22 cellular contexts compared by ENCODE assay signal in the genomic region with DNA sequence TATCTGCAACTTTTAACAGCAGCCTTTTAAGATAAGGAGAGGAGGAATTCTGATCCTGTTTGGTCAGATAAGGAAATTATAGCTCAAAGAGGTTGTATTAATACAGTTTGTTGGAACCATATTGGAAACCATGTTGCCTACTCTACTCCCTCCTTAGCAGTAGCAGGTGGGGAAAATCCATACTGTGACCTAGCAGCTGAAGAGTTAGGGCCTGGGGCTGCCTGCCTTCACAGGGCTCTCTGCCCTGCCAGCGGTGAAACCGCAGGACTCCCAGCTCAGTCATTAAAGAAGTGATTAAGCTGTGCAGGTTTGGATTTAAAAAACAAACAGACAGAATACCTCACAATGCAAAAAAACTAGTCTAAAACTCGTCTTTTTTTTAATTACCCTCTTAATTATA. TPM values are rescaled to one million over a fixed set of nuclear protein-coding genes. Genes with fewer than 3 reads are reported as not detected.
DNase-seq lines count a peak whose midpoint lies in the region; FAIRE-seq and TF ChIP-seq lines count a peak whose summit lies in the region.
"Had no signal": no experiment of that assay in that cellular context is flagged by ENCODE, and none has a peak within 500 bp of the region (broad histone marks: within the 10 kb centered on the region; RNA-seq: fewer than 3 reads in every experiment).

No MANE protein-coding gene starts in this region.

- TF ChIP-seq CTCF in bronchial epithelial cell (IDR thresholded peaks at IDR 0.05; ENCODE audit: insufficient read depth, low read length, severe bottlenecking), result no peak
- TF ChIP-seq CTCF in hepatocyte (IDR thresholded peaks at IDR 0.05; ENCODE audit: poor library complexity), result no peak
- TF ChIP-seq CTCF in esophagus muscularis mucosa (IDR thresholded peaks at IDR 0.05), result no peak
- no peak for TF ChIP-seq CTCF in prostate gland (IDR thresholded peaks at IDR 0.05)

- peaks cover 14% of the 10 kb centered on the region for H3K79me2 ChIP-seq in hepatocyte

- H3K36me3 ChIP-seq in bronchial epithelial cell (ENCODE audit: control insufficient read depth, insufficient read depth, low read length), result peaks cover 15% of the 10 kb centered on the region
- H3K36me3 ChIP-seq in hepatocyte (replicated peaks; ENCODE audit: insufficient read depth, low read depth), result no peaks in the 10 kb centered on the region
- H3K36me3 ChIP-seq in esophagus muscularis mucosa, result peaks cover 60 to 98% (median 89%) of the 10 kb centered on the region in 4 donors
- H3K36me3 ChIP-seq in prostate gland, result peaks cover 10 to 21% of the 10 kb centered on the region in 2 donors

- H3K27ac ChIP-seq in hepatocyte (peak overlapping the region; percentile 5), esophagus muscularis mucosa (replicated peaks in 1 of 4) (no peak overlapping the region), prostate gland (no peak overlapping the region)

- DNase-seq in NCI-H82 (lab: John Stamatoyannopoulos, UW) (peak; percentile 42), NCI-H82 treated with DMSO at 0.1 percent for 48 hours (lab: John Stamatoyannopoulos, UW; ENCODE audit: unreplicated experiment) (no peak), NCI-H69 (lab: John Stamatoyannopoulos, UW) (peak; percentile 73), bronchial epithelial cell (ENCODE audit: low read depth) (peak; percentile 23), hepatocyte (ENCODE audit: low spot score) (no peak), esophagus muscularis mucosa (ENCODE audit: extremely low spot score) (no peak), prostate gland (ENCODE audit: low spot score) (no peak)
- no peak for DNase-seq in activated CD4-positive, alpha-beta T cell treated with anti-CD3 and anti-CD28 coated beads for 4 hours
- DNase-seq: 8988T; ACHN; BE2C; CD8-positive, alpha-beta memory T cell; DND-41; Kasumi-1; MV-4-11; NCI-H1105; NCI-H1436 treated with DMSO at 0.1 percent for 48 hours; NCI-H187 treated with DMSO at 0.1 percent for 48 hours; NCI-H446; SK-N-SH had no signal

- H3K4me3 ChIP-seq in bronchial epithelial cell (ENCODE audit: low read depth, low read length) (no peak overlapping the region), hepatocyte (no peak overlapping the region), esophagus muscularis mucosa (no peak overlapping the region), prostate gland (no peak overlapping the region)

- no peak overlapping the region for H3K4me2 ChIP-seq in hepatocyte
- H3K4me2 ChIP-seq: SK-N-SH had no signal

- WGBS in hepatocyte (ENCODE audit: low lambda C conversion rate, missing lambda C conversion rate), result 63% methylated on average over 3 of the region's 3 CpGs
- 89% methylated on average over 3 of the region's 3 CpGs for WGBS in esophagus muscularis mucosa
- WGBS in prostate gland, result 58% methylated on average over 3 of the region's 3 CpGs

- no peak for TF ChIP-seq EP300 in esophagus muscularis mucosa (IDR thresholded peaks at IDR 0.05)

- H3K9me2 ChIP-seq in hepatocyte (replicated peaks; ENCODE audit: insufficient read depth), result no peaks in the 10 kb centered on the region
- H3K9me2 ChIP-seq: SK-N-SH had no signal

- intact Hi-C loops in esophagus muscularis mucosa (cut with DNase I), result no loop called here
- intact Hi-C loops in prostate gland (cut with DNase I), result no loop called here

- peaks cover 7% of the 10 kb centered on the region for H4K20me1 ChIP-seq in hepatocyte (ENCODE audit: insufficient read depth, poor library complexity, severe bottlenecking)

- H3K9me3 ChIP-seq in hepatocyte (ENCODE audit: low read depth) (no peaks in the 10 kb centered on the region), esophagus muscularis mucosa (no peaks in the 10 kb centered on the region), prostate gland (no peaks in the 10 kb centered on the region)
- H3K9me3 ChIP-seq: BE2C, SK-N-SH had no signal

- no peaks in the 10 kb centered on the region for H3K27me3 ChIP-seq in bronchial epithelial cell (ENCODE audit: control insufficient read depth, insufficient read depth, low read length)
- H3K27me3 ChIP-seq in hepatocyte, result no peaks in the 10 kb centered on the region
- H3K27me3 ChIP-seq in esophagus muscularis mucosa, result no peaks in the 10 kb centered on the region
- H3K27me3 ChIP-seq in prostate gland (replicated peaks; ENCODE audit: insufficient read depth), result no peaks in the 10 kb centered on the region
- H3K27me3 ChIP-seq: BE2C had no signal

- H3K4me1 ChIP-seq in hepatocyte (ENCODE audit: insufficient read depth), result peaks cover 17% of the 10 kb centered on the region
- no peaks in the 10 kb centered on the region for H3K4me1 ChIP-seq in esophagus muscularis mucosa
- H3K4me1 ChIP-seq in prostate gland (replicated peaks), result no peaks in the 10 kb centered on the region

- no peak for FAIRE-seq in bronchial epithelial cell (lab: Jason Lieb, UNC)
- FAIRE-seq: H54, HepG2 had no signal

- no peak for TF ChIP-seq POLR2A in esophagus muscularis mucosa (IDR thresholded peaks at IDR 0.05; ENCODE audit: low read depth)
- no peak for TF ChIP-seq POLR2A in prostate gland (IDR thresholded peaks at IDR 0.05)

- no peak overlapping the region for H2AFZ ChIP-seq in hepatocyte

RNA-seq across cellular contexts. Expression of a gene that starts 30.1 kb away (rescaled TPM):
- total RNA-seq in bronchial epithelial cell (6.3 and 10.1 TPM in 2 replicates), hepatocyte (31.4 and 33.7 TPM in 2 replicates), esophagus muscularis mucosa (10 to 100 TPM; 21.5 to 34.8 (median 22.3) TPM), prostate gland (10 to 100 TPM; 33.2 to 72.1 TPM)
- polyA plus RNA-seq in hepatocyte, result 25.5 and 25.9 TPM in 2 replicates

RNA-seq across cellular contexts. Expression of a gene that starts 43.2 kb away (rescaled TPM):
- total RNA-seq in bronchial epithelial cell, result 0.26 and 1.2 TPM in 2 replicates
- 0.57 TPM in 1 of 2 replicates, not detected in the other for total RNA-seq in hepatocyte
- 0.48 and 0.64 TPM in 2 replicates for polyA plus RNA-seq in hepatocyte
- total RNA-seq in esophagus muscularis mucosa, result under 1 TPM in 1 of 4 donors, not detected in 3; 0.33 TPM
- total RNA-seq in prostate gland, result 1 to 10 TPM in 1 of 2 donors, not detected in 1; 2.0 TPM
- total RNA-seq: CD8-positive, alpha-beta memory T cell; HepG2 had no signal
- polyA plus RNA-seq: CD8-positive, alpha-beta memory T cell; HepG2; SK-N-SH had no signal

Comparison
In these comparisons a context has a peak if more than half of its experiments do, and no peak if none do; other contexts are left out.
1. DNase-seq: peak in NCI-H82 (single experiment), NCI-H69 (single experiment) and bronchial epithelial cell (single experiment); none in NCI-H82 treated with DMSO at 0.1 percent for 48 hours (single experiment), hepatocyte (single experiment), activated CD4-positive, alpha-beta T cell treated with anti-CD3 and anti-CD28 coated beads for 4 hours (0 of 2), esophagus muscularis mucosa (single experiment) and prostate gland (single experiment).